7 cellular contexts compared by ENCODE assay signal in the genomic region with DNA sequence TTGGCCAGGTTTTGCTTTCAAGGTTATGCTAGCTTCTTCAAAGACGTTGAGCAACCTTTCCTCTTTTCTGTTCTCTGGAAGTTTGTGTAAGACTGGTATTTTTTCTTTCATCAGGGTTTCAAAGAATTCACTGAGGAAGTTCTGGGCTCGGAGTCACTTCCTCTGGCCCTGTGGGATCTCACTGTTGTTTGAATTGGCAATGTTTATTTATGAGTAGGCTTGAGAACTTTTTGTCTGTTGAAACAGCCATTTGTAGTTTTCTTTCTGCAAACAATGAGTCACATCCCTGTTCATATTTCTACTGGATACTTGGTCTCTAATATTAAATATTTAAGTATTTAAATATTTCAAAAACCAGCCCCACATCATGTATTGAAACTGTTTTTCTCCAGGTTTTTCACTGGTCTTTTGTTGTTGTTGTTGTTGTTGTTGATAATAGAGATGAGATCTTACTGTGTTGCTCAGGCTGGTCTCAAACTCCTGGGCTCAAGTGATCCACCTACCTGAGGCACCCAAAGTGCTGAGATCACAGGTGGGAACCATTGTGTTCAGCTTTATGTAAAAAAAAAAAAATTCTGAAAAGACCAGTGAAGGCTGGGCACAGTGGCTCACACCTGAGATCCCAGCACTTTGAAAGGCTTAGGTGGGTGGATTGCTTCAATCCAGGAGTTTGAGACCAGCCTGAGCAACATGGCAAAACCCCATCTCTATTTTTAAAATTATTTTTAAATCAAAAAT. TPM values are rescaled to one million over a fixed set of nuclear protein-coding genes. Genes with fewer than 3 reads are reported as not detected.
DNase-seq lines count a peak whose midpoint lies in the region; ATAC-seq and TF ChIP-seq lines count a peak whose summit lies in the region.

No MANE protein-coding gene starts in this region.

- no peaks in the 10 kb centered on the region for H3K9me3 Mint-ChIP-seq in T-cell

- peak; percentile 80 for DNase-seq in HS-27A (ENCODE audit: low read depth)
- DNase-seq in T-cell, result peak in 1 of 34 experiments; percentile 21
- DNase-seq in fibroblast of mammary gland (ENCODE audit: low read depth), result peak; percentile 99
- no peak for DNase-seq in omental fat pad (ENCODE audit: low spot score)
- no peak for DNase-seq in NCI-H748 (lab: John Stamatoyannopoulos, UW; ENCODE audit: unreplicated experiment)
- no peak for DNase-seq in NCI-H1092 (lab: John Stamatoyannopoulos, UW)
- DNase-seq in 8988T, result no peak

- H3K4me1 Mint-ChIP-seq in T-cell, result peaks cover 15 to 22% (median 17%) of the 10 kb centered on the region in 3 donors

- CTCF ChIA-PET in T-cell (lab: Charles Lee), result interaction anchor here in 1 of 2 donors (0.9 kb wide), 1 partner anchor 10 kb away, joined by 3 read pairs; no protein-coding TSS in a partner anchor

- H3K27ac Mint-ChIP-seq in T-cell, result peak overlapping the region; percentile 66 to 77

- no peak for TF ChIP-seq CTCF in fibroblast of mammary gland (conservative IDR thresholded peaks at IDR 0.05; ENCODE audit: control insufficient read depth, insufficient read depth, low read depth, low read length)
- no peak for TF ChIP-seq CTCF in omental fat pad (IDR thresholded peaks at IDR 0.05)

- no peak overlapping the region for H3K4me3 ChIP-seq in fibroblast of mammary gland (ENCODE audit: control insufficient read depth, low read depth, low read length)

- no peaks in the 10 kb centered on the region for H3K27me3 Mint-ChIP-seq in T-cell

- H3K4me3 Mint-ChIP-seq in T-cell, result peak overlapping the region in 1 of 3 donors; percentile 20

- ATAC-seq in T-cell (replicated peaks in 1 of 4) (peak in 1 of 4 experiments; percentile 44), omental fat pad (ENCODE audit: low FRiP score) (peak; percentile 93)

- no peaks in the 10 kb centered on the region for H3K36me3 Mint-ChIP-seq in T-cell

- POLR2A ChIA-PET in T-cell (lab: Charles Lee), result interaction anchor here in 1 of 2 donors (1.0 kb wide), 1 partner anchor 146 kb away, joined by 3 read pairs; no protein-coding TSS in a partner anchor

RNA-seq across cellular contexts. Expression of gene SUSD2, which starts 26.9 kb away (rescaled TPM):
- total RNA-seq in T-cell, result 1 to 10 TPM; 1.3 to 2.3 (median 1.6) TPM
- 1 to 10 TPM; 2.3 to 8.0 (median 4.7) TPM for total RNA-seq in omental fat pad

RNA-seq across cellular contexts. Expression of gene GGT5, which starts 36.7 kb away (rescaled TPM):
- under 1 TPM in 1 of 5 donors, not detected in 4; 0.63 TPM for total RNA-seq in T-cell
- total RNA-seq in omental fat pad, result 10 to 100 TPM; 45.4 to 70.6 (median 51.0) TPM

Comparison
In these comparisons a context has a peak if more than half of its experiments do, and no peak if none do; other contexts are left out.
1. DNase-seq: peak in HS-27A (single experiment) and fibroblast of mammary gland (single experiment); none in omental fat pad (single experiment), NCI-H748 (single experiment), NCI-H1092 (single experiment) and 8988T (single experiment).
2. RNA of gene GGT5, which starts 36.7 kb away (total RNA-seq): 45.4 to 70.6 TPM in omental fat pad; 0.63 TPM in T-cell; every median in the first group is over 10 times any median in the second.